In the genomic region with DNA sequence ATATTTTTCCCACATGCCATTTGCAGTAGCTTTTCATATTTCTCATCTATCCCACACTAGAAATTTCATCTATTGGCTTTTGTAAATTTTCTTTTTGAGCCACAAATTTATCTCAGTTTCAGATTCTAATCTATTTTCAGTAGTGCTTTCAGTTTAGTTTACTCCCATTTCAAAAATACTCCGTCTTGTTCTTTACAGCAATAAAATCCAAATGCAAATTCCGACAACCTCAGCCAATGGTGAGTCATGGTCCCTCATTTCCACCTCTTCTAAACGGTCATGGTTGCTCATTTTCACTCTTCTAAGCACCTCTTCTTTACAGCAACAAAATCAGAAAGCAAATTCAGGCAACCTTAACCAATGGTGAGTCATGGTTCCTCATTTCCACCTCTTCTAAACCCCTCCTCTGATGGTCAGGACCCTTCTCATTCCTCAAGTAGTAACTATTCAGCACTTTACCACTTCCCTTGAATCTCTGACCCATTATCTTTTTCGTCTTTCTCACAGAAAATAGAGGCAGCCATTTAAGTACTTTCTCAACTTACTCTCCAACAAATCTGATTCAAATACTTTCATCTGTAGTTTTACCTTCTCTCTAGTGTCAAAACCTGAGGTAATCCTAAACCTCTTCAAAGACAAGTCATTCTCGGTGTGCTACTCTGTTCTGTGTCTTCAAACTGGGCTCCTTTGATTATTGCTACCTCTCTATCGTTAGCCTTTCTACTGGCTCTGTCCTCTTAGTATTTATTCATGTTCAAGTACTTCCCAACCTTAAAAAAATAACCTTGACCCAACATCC, we compare ENCODE assay signal across 8 cellular contexts. TPM values are rescaled to one million over a fixed set of nuclear protein-coding genes. Genes with fewer than 3 reads are reported as not detected.
DNase-seq lines count a peak whose midpoint lies in the region; ATAC-seq and TF ChIP-seq lines count a peak whose summit lies in the region.

No MANE protein-coding gene starts in this region.

- TF ChIP-seq CTCF in breast epithelium (IDR thresholded peaks at IDR 0.05) = no peak
- TF ChIP-seq CTCF in left ventricle myocardium inferior (IDR thresholded peaks at IDR 0.05; ENCODE audit: borderline replicate concordance) = no peak

- peak; percentile 48 for ATAC-seq in GM21619 (IDR thresholded peaks at IDR 0.05; ENCODE audit: unreplicated experiment)

- H3K27ac ChIP-seq in effector memory CD4-positive, alpha-beta T cell (ENCODE audit: insufficient read depth, low read length, poor library complexity, severe bottlenecking) = peak overlapping the region; percentile 80
- no peak overlapping the region for H3K27ac ChIP-seq in breast epithelium
- no peak overlapping the region for H3K27ac ChIP-seq in left ventricle myocardium inferior (replicated peaks)

- DNase-seq in M059J (ENCODE audit: low read depth) = peak; percentile 77
- DNase-seq in effector memory CD4-positive, alpha-beta T cell = no peak
- DNase-seq in NCI-H1417 treated with DMSO at 0.1 percent for 48 hours (lab: John Stamatoyannopoulos, UW) = no peak
- no peak for DNase-seq in breast epithelium (ENCODE audit: low spot score in 2 of 2)
- DNase-seq in left ventricle myocardium inferior = no peak
- no peak for DNase-seq in cardiac septum (ENCODE audit: low spot score)

- TF ChIP-seq POLR2A in GM15510 (IDR thresholded peaks at IDR 0.05; ENCODE audit: borderline replicate concordance, extremely low read depth, insufficient read length) (peak; percentile 39), breast epithelium (IDR thresholded peaks at IDR 0.05) (no peak)

- H3K4me1 ChIP-seq in effector memory CD4-positive, alpha-beta T cell (ENCODE audit: control insufficient read depth, insufficient read depth, low read length, poor library complexity, severe bottlenecking) = peaks cover 63% of the 10 kb centered on the region
- H3K4me1 ChIP-seq in breast epithelium (no peaks in the 10 kb centered on the region), left ventricle myocardium inferior (no peaks in the 10 kb centered on the region)

- H3K9me3 ChIP-seq in effector memory CD4-positive, alpha-beta T cell (ENCODE audit: control insufficient read depth, low read length) = no peaks in the 10 kb centered on the region
- H3K9me3 ChIP-seq in breast epithelium = no peaks in the 10 kb centered on the region
- H3K9me3 ChIP-seq in left ventricle myocardium inferior (replicated peaks) = no peaks in the 10 kb centered on the region

- H3K4me3 ChIP-seq in effector memory CD4-positive, alpha-beta T cell (ENCODE audit: insufficient read depth, low read depth, low read length, poor library complexity, severe bottlenecking) = peak overlapping the region; percentile 48
- H3K4me3 ChIP-seq in breast epithelium = no peak overlapping the region
- H3K4me3 ChIP-seq in left ventricle myocardium inferior = no peak overlapping the region

- H3K27me3 ChIP-seq in effector memory CD4-positive, alpha-beta T cell (replicated peaks; ENCODE audit: control insufficient read depth, insufficient read depth, low read length, poor library complexity, severe bottlenecking) = no peaks in the 10 kb centered on the region
- H3K27me3 ChIP-seq in breast epithelium (no peaks in the 10 kb centered on the region), left ventricle myocardium inferior (ENCODE audit: low read depth) (no peaks in the 10 kb centered on the region)

- intact Hi-C loops in breast epithelium (cut with DNase I; ENCODE audit: low total_unique reads) (no loop called here), left ventricle myocardium inferior (cut with micrococcal nuclease) (no loop called here), cardiac septum (cut with DNase I) (no loop called here)

- peaks cover 2% of the 10 kb centered on the region for H3K36me3 ChIP-seq in effector memory CD4-positive, alpha-beta T cell (ENCODE audit: control insufficient read depth, insufficient read depth, low read length)
- H3K36me3 ChIP-seq in breast epithelium (no peaks in the 10 kb centered on the region), left ventricle myocardium inferior (peaks cover 31% of the 10 kb centered on the region)

RNA-seq across cellular contexts. Expression of gene C21orf91, which starts 34.4 kb away (rescaled TPM):
- total RNA-seq in M059J (2014; rRNA removed; shearing (Covaris generic)) = 10.9 and 18.4 TPM in 2 replicates
- total RNA-seq in breast epithelium (10 to 100 TPM in 1 of 3 donors, 1 to 10 TPM in 2; 7.5 to 14.8 (median 9.8) TPM), left ventricle myocardium inferior (10.2 TPM), cardiac septum (21.3 TPM)
